Comparison of ENCODE assay signal across 15 cellular contexts in genomic region chr11:84396521-84396920, GRCh38.
"Had no signal": no experiment of that assay in that cellular context is flagged by ENCODE, and none has a peak within 500 bp of the region (broad histone marks: within the 10 kb centered on the region; RNA-seq: fewer than 3 reads in every experiment).

No MANE protein-coding gene starts in this region.

- H3K4me3 ChIP-seq: body of pancreas, esophagus squamous epithelium, gastrocnemius medialis, heart left ventricle had no signal

- H3K9me3 ChIP-seq: body of pancreas, esophagus squamous epithelium, gastrocnemius medialis, heart left ventricle had no signal

- H3K27me3 ChIP-seq: body of pancreas, esophagus squamous epithelium, gastrocnemius medialis, heart left ventricle had no signal

- DNase-seq: activated CD4-positive, alpha-beta memory T cell treated with anti-CD3 and anti-CD28 coated beads for 36 hours; activated CD4-positive, alpha-beta T cell treated with anti-CD3 and anti-CD28 coated beads for 36 hours; activated CD8-positive, alpha-beta memory T cell treated with anti-CD3 and anti-CD28 coated beads, Interleukin-2, amount 10 ng/mL, durations not matched to agents 7 days and 5 days; activated naive CD4-positive, alpha-beta T cell treated with anti-CD3 and anti-CD28 coated beads, Interleukin-2, amount 10 ng/mL, durations not matched to agents 7 days and 5 days; activated T-cell treated with anti-CD3 and anti-CD28 coated beads, Interleukin-2, amount 50 U/mL, for 1 hour; body of pancreas; effector CD8-positive, alpha-beta T cell; esophagus squamous epithelium; gastrocnemius medialis; heart left ventricle; T-cell; T1000 had no signal

- H3K4me1 ChIP-seq: body of pancreas, esophagus squamous epithelium, gastrocnemius medialis, heart left ventricle had no signal

- ATAC-seq: activated CD4-positive, alpha-beta T cell treated with anti-CD3 and anti-CD28 coated beads for 36 hours; activated CD8-positive, alpha-beta memory T cell treated with anti-CD3 and anti-CD28 coated beads, Interleukin-2, amount 10 ng/mL, durations not matched to agents 7 days and 5 days; body of pancreas; gastrocnemius medialis; heart left ventricle; left lobe of liver; stimulated activated effector memory CD8-positive, alpha-beta T cell treated with anti-CD3 and anti-CD28 coated beads, Interleukin-12 subunit alpha, Interleukin-12 subunit beta, amount 100 ng/mL, for 72 hours; T-cell had no signal

- H3K27ac ChIP-seq: body of pancreas, esophagus squamous epithelium, gastrocnemius medialis, heart left ventricle, VCaP had no signal

- H3K36me3 ChIP-seq: esophagus squamous epithelium, gastrocnemius medialis, heart left ventricle had no signal
